ENCODE assay signal across 8 cellular contexts in genomic region chr5:169300468-169301385, GRCh38. TPM values are rescaled to one million over a fixed set of nuclear protein-coding genes. Genes with fewer than 3 reads are reported as not detected.
DNase-seq lines count a peak whose midpoint lies in the region; ATAC-seq and TF ChIP-seq lines count a peak whose summit lies in the region.

Gene SLIT3, minus strand, starts transcription at chr5:169301139. Its CDS starts 430 bp downstream, at chr5:169300709.

- intact Hi-C loops in colonic mucosa (cut with DNase I) (loop anchor here (10.0 kb wide), 1 partner anchor 616 kb away; no protein-coding TSS in a partner anchor), natural killer cell (cut with micrococcal nuclease) (loop anchor here (10.0 kb wide), 1 partner anchor 596 kb away; no protein-coding TSS in a partner anchor)

- DNase-seq in activated naive CD8-positive, alpha-beta T cell treated with anti-CD3 and anti-CD28 coated beads, Interleukin-2, amount 50 U/mL, for 24 hours: no peak
- no peak for DNase-seq in activated naive CD8-positive, alpha-beta T cell treated with anti-CD3 and anti-CD28 coated beads for 36 hours
- DNase-seq in colonic mucosa (peak; percentile 48), left lobe of liver (ENCODE audit: low spot score) (no peak), type B pancreatic cell (ENCODE audit: extremely low spot score, unreplicated experiment) (peak; percentile 79), natural killer cell (no peak), activated gamma-delta T cell (lab: John Stamatoyannopoulos, UW) (no peak)
- no peak for DNase-seq in activated naive CD4-positive, alpha-beta T cell treated with Interleukin-2 at 50 U/mL for 16 hours

- H3K27ac ChIP-seq in colonic mucosa: no peak within 1 kb of the TSS

- peaks cover 20% of the 10 kb centered on the region for H3K27me3 ChIP-seq in colonic mucosa

- H3K36me3 ChIP-seq in colonic mucosa: no peaks in the 10 kb centered on the region

- no peaks in the 10 kb centered on the region for H3K9me3 Mint-ChIP-seq in activated naive CD8-positive, alpha-beta T cell treated with anti-CD3 and anti-CD28 coated beads, Interleukin-2, amount 50 U/mL, for 24 hours
- H3K9me3 Mint-ChIP-seq in activated naive CD8-positive, alpha-beta T cell treated with anti-CD3 and anti-CD28 coated beads for 36 hours: no peaks in the 10 kb centered on the region
- H3K9me3 Mint-ChIP-seq in type B pancreatic cell: no peaks in the 10 kb centered on the region
- no peaks in the 10 kb centered on the region for H3K9me3 Mint-ChIP-seq in natural killer cell

- H3K9me3 ChIP-seq in colonic mucosa: no peaks in the 10 kb centered on the region

- no peaks in the 10 kb centered on the region for H3K4me1 ChIP-seq in colonic mucosa

- no peak within 1 kb of the TSS for H3K27ac Mint-ChIP-seq in activated naive CD8-positive, alpha-beta T cell treated with anti-CD3 and anti-CD28 coated beads, Interleukin-2, amount 50 U/mL, for 24 hours
- H3K27ac Mint-ChIP-seq in activated naive CD8-positive, alpha-beta T cell treated with anti-CD3 and anti-CD28 coated beads for 36 hours: no peak within 1 kb of the TSS
- H3K27ac Mint-ChIP-seq in type B pancreatic cell (peak within 1 kb of the TSS; percentile 44), natural killer cell (no peak within 1 kb of the TSS)

- H3K4me1 Mint-ChIP-seq in activated naive CD8-positive, alpha-beta T cell treated with anti-CD3 and anti-CD28 coated beads, Interleukin-2, amount 50 U/mL, for 24 hours: peaks cover 5% of the 10 kb centered on the region
- H3K4me1 Mint-ChIP-seq in activated naive CD8-positive, alpha-beta T cell treated with anti-CD3 and anti-CD28 coated beads for 36 hours: peaks cover 8% of the 10 kb centered on the region
- peaks cover 47% of the 10 kb centered on the region for H3K4me1 Mint-ChIP-seq in type B pancreatic cell (ENCODE audit: unreplicated experiment)
- H3K4me1 Mint-ChIP-seq in natural killer cell: peaks cover 6 to 9% of the 10 kb centered on the region in 2 donors

- no peaks in the 10 kb centered on the region for H3K36me3 Mint-ChIP-seq in activated naive CD8-positive, alpha-beta T cell treated with anti-CD3 and anti-CD28 coated beads, Interleukin-2, amount 50 U/mL, for 24 hours (ENCODE audit: low read depth)
- H3K36me3 Mint-ChIP-seq in activated naive CD8-positive, alpha-beta T cell treated with anti-CD3 and anti-CD28 coated beads for 36 hours: no peaks in the 10 kb centered on the region
- H3K36me3 Mint-ChIP-seq in type B pancreatic cell (peaks cover 4% of the 10 kb centered on the region), natural killer cell (no peaks in the 10 kb centered on the region)

- H3K9ac ChIP-seq in colonic mucosa (ENCODE audit: low read depth in 2 of 2, low read length in 2 of 2): peak within 1 kb of the TSS in 1 of 2 donors; percentile 38

- peak within 1 kb of the TSS; percentile 26 for H3K4me3 ChIP-seq in colonic mucosa

- no peak within 1 kb of the TSS for H3K4me3 Mint-ChIP-seq in activated naive CD8-positive, alpha-beta T cell treated with anti-CD3 and anti-CD28 coated beads, Interleukin-2, amount 50 U/mL, for 24 hours
- no peak within 1 kb of the TSS for H3K4me3 Mint-ChIP-seq in activated naive CD8-positive, alpha-beta T cell treated with anti-CD3 and anti-CD28 coated beads for 36 hours
- H3K4me3 Mint-ChIP-seq in type B pancreatic cell (peak within 1 kb of the TSS; percentile 92), natural killer cell (no peak within 1 kb of the TSS)

- H3K27me3 Mint-ChIP-seq in activated naive CD8-positive, alpha-beta T cell treated with anti-CD3 and anti-CD28 coated beads, Interleukin-2, amount 50 U/mL, for 24 hours: peaks cover 43% of the 10 kb centered on the region
- peaks cover 59% of the 10 kb centered on the region for H3K27me3 Mint-ChIP-seq in activated naive CD8-positive, alpha-beta T cell treated with anti-CD3 and anti-CD28 coated beads for 36 hours
- H3K27me3 Mint-ChIP-seq in type B pancreatic cell: peaks cover 58% of the 10 kb centered on the region
- H3K27me3 Mint-ChIP-seq in natural killer cell (ENCODE audit: low read depth in 2 of 2): peaks cover 40 to 61% of the 10 kb centered on the region in 2 donors

- TF ChIP-seq CTCF in colonic mucosa (IDR thresholded peaks at IDR 0.05) (no peak), type B pancreatic cell (conservative IDR thresholded peaks at IDR 0.05) (no peak), natural killer cell (IDR thresholded peaks at IDR 0.05) (no peak)

- ATAC-seq in activated naive CD8-positive, alpha-beta T cell treated with anti-CD3 and anti-CD28 coated beads, Interleukin-2, amount 50 U/mL, for 24 hours: peak; percentile 16
- ATAC-seq in left lobe of liver (peak; percentile 25), natural killer cell (no peak)

RNA-seq across cellular contexts. Expression of gene SLIT3, which starts in this region (rescaled TPM):
- total RNA-seq in activated naive CD8-positive, alpha-beta T cell treated with anti-CD3 and anti-CD28 coated beads for 36 hours: under 1 TPM; 0.20 to 0.43 TPM
- total RNA-seq in colonic mucosa: 1 to 10 TPM; 3.4 to 7.6 TPM
- 0.75 TPM for total RNA-seq in left lobe of liver
- total RNA-seq in type B pancreatic cell (ENCODE audit: low replicate concordance): 17.0 and 56.6 TPM in 2 replicates
- total RNA-seq in natural killer cell: under 1 TPM in 2 of 3 donors, not detected in 1; 0.34 to 0.80 TPM

Comparison
In these comparisons a context has a peak if more than half of its experiments do, and no peak if none do; other contexts are left out.
1. Peak in ATAC-seq in left lobe of liver; RNA of the gene not detected or under 1 TPM.
2. DNase-seq: peak in colonic mucosa (single experiment) and type B pancreatic cell (single experiment); none in activated naive CD8-positive, alpha-beta T cell treated with anti-CD3 and anti-CD28 coated beads, Interleukin-2, amount 50 U/mL, for 24 hours (single experiment), activated naive CD8-positive, alpha-beta T cell treated with anti-CD3 and anti-CD28 coated beads for 36 hours (single experiment), left lobe of liver (single experiment), natural killer cell (single experiment), activated naive CD4-positive, alpha-beta T cell treated with Interleukin-2 at 50 U/mL for 16 hours (single experiment) and activated gamma-delta T cell (single experiment).